27 cellular contexts compared by ENCODE assay signal in the genomic region with DNA sequence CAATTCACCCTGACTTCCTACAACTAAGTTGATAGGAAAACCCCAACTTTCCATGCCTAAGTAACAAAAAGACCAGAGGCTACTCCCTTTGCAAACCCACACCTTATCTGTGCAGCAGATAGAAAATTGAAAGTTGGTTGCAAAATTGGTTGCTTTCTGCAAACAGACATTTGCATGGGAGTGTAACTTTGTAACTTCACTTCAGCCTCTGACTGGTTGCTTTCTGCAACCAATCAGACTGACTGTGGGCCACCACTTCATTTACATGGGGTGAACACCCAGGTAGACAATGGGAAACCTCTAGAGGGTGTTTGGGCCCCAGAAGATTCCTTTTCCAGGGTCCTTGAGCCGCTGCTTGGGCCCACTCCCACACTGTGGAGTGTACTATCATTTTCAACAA. TPM values are rescaled to one million over a fixed set of nuclear protein-coding genes. Genes with fewer than 3 reads are reported as not detected.
"Had no signal": no experiment of that assay in that cellular context is flagged by ENCODE, and none has a peak within 500 bp of the region (broad histone marks: within the 10 kb centered on the region; RNA-seq: fewer than 3 reads in every experiment).

No MANE protein-coding gene starts in this region.

- H3K27ac ChIP-seq: adrenal gland, body of pancreas, breast epithelium, coronary artery, SJCRH30, SK-N-MC, WERI-Rb-1 had no signal

- H3K4me3 Mint-ChIP-seq: activated CD4-positive, alpha-beta T cell treated with anti-CD3 and anti-CD28 coated beads, Interleukin-2, amount 10 ng/mL, durations not matched to agents 24 days and 14 days; activated CD8-positive, alpha-beta T cell treated with anti-CD3 and anti-CD28 coated beads for 36 hours; activated naive CD4-positive, alpha-beta T cell treated with anti-CD3 and anti-CD28 coated beads for 36 hours; activated T-cell treated with anti-CD3 and anti-CD28 coated beads, Interleukin-2, amount 50 U/mL, for 24 hours had no signal

- H3K27ac Mint-ChIP-seq: activated CD4-positive, alpha-beta T cell treated with anti-CD3 and anti-CD28 coated beads, Interleukin-2, amount 10 ng/mL, durations not matched to agents 24 days and 14 days; activated CD8-positive, alpha-beta T cell treated with anti-CD3 and anti-CD28 coated beads for 36 hours; activated naive CD4-positive, alpha-beta T cell treated with anti-CD3 and anti-CD28 coated beads for 36 hours; activated naive CD4-positive, alpha-beta T cell treated with anti-CD3 and anti-CD28 coated beads, Interleukin-2, amount 50 U/mL, for 72 hours; activated T-cell treated with anti-CD3 and anti-CD28 coated beads, Interleukin-2, amount 50 U/mL, for 24 hours had no signal

- H3K9me3 ChIP-seq: adrenal gland, body of pancreas, breast epithelium, SJCRH30 had no signal

- H3K4me3 ChIP-seq: adrenal gland, body of pancreas, breast epithelium, coronary artery, SJCRH30, SK-N-MC had no signal

- DNase-seq: activated CD4-positive, alpha-beta T cell treated with anti-CD3 and anti-CD28 coated beads, Interleukin-2, amount 10 ng/mL, durations not matched to agents 24 days and 14 days; activated CD4-positive, alpha-beta T cell treated with anti-CD3 and anti-CD28 coated beads, Interleukin-2, amount 50 U/mL, for 4 hours; activated CD8-positive, alpha-beta T cell treated with anti-CD3 and anti-CD28 coated beads for 36 hours; activated gamma-delta T cell treated with Interleukin-2 at 50 U/mL for 16 hours; activated naive CD4-positive, alpha-beta T cell treated with anti-CD3 and anti-CD28 coated beads for 36 hours; activated T-cell treated with anti-CD3 and anti-CD28 coated beads, Interleukin-2, amount 50 U/mL, for 24 hours; adrenal gland; body of pancreas; NCI-H1048; NCI-H1105 treated with DMSO at 0.1 percent for 48 hours; NCI-H1436 treated with DMSO at 0.1 percent for 48 hours; NCI-H1694 treated with DMSO at 0.1 percent for 48 hours; NCI-H2029 treated with DMSO at 0.1 percent for 48 hours; NCI-H2107; NCI-H2171; NCI-H510A; NCI-H526; NCI-H748 treated with DMSO at 0.1 percent for 48 hours; SHP77; SJCRH30; T1000; WERI-Rb-1 had no signal

- H3K27me3 Mint-ChIP-seq: activated CD4-positive, alpha-beta T cell treated with anti-CD3 and anti-CD28 coated beads, Interleukin-2, amount 10 ng/mL, durations not matched to agents 24 days and 14 days; activated CD8-positive, alpha-beta T cell treated with anti-CD3 and anti-CD28 coated beads for 36 hours; activated T-cell treated with anti-CD3 and anti-CD28 coated beads, Interleukin-2, amount 50 U/mL, for 24 hours had no signal

- H3K36me3 ChIP-seq: adrenal gland, breast epithelium, SJCRH30 had no signal

- H3K9me3 Mint-ChIP-seq: activated CD4-positive, alpha-beta T cell treated with anti-CD3 and anti-CD28 coated beads, Interleukin-2, amount 10 ng/mL, durations not matched to agents 24 days and 14 days; activated CD8-positive, alpha-beta T cell treated with anti-CD3 and anti-CD28 coated beads for 36 hours; activated naive CD4-positive, alpha-beta T cell treated with anti-CD3 and anti-CD28 coated beads for 36 hours; activated naive CD4-positive, alpha-beta T cell treated with anti-CD3 and anti-CD28 coated beads, Interleukin-2, amount 50 U/mL, for 72 hours; activated T-cell treated with anti-CD3 and anti-CD28 coated beads, Interleukin-2, amount 50 U/mL, for 24 hours had no signal

- H3K4me1 ChIP-seq: adrenal gland, body of pancreas, breast epithelium, SJCRH30 had no signal

- H3K27me3 ChIP-seq: adrenal gland, body of pancreas, breast epithelium, SJCRH30 had no signal

- ATAC-seq: activated CD8-positive, alpha-beta T cell treated with anti-CD3 and anti-CD28 coated beads for 36 hours; activated naive CD4-positive, alpha-beta T cell treated with anti-CD3 and anti-CD28 coated beads, Interleukin-2, amount 50 U/mL, for 72 hours; body of pancreas had no signal

- H3K4me1 Mint-ChIP-seq: activated CD4-positive, alpha-beta T cell treated with anti-CD3 and anti-CD28 coated beads, Interleukin-2, amount 10 ng/mL, durations not matched to agents 24 days and 14 days had no signal

RNA-seq across cellular contexts. Expression of gene POGLUT2, which starts 35.0 kb away (rescaled TPM):
- total RNA-seq: OCI-LY7 had no signal

RNA-seq across cellular contexts. Expression of gene BIVM, which starts 35.2 kb away (rescaled TPM):
- total RNA-seq: OCI-LY7 had no signal
